Comparison of ENCODE assay signal across 8 cellular contexts in genomic region chr4:124631760-124632159, GRCh38.
DNase-seq lines count a peak whose midpoint lies in the region; TF ChIP-seq lines count a peak whose summit lies in the region.

No MANE protein-coding gene starts in this region.

- TF ChIP-seq CTCF in Loucy (conservative IDR thresholded peaks at IDR 0.05; ENCODE audit: low read length) (no peak; the same call in 1 of the 2 replicates), endodermal cell (conservative IDR thresholded peaks at IDR 0.05) (no peak)

- H3K4me3 ChIP-seq in Loucy (ENCODE audit: low read length, poor library complexity, severe bottlenecking) (no peak overlapping the region), endodermal cell (ENCODE audit: low read length) (no peak overlapping the region)

- no peak overlapping the region for H3K9ac ChIP-seq in Loucy (ENCODE audit: low read depth, low read length, poor library complexity, severe bottlenecking)
- H3K9ac ChIP-seq in endodermal cell (ENCODE audit: extremely low read depth, low read length, poor library complexity, severe bottlenecking), result no peak overlapping the region

- peak overlapping the region; percentile 55 for H3K4me2 ChIP-seq in Loucy (ENCODE audit: low read depth, low read length, poor library complexity, severe bottlenecking)

- H3K27ac ChIP-seq in endodermal cell (ENCODE audit: low read depth, low read length), result no peak overlapping the region

- H3K4me1 ChIP-seq in Loucy (ENCODE audit: insufficient read depth, low read length, poor library complexity, severe bottlenecking) (peaks cover 15% of the 10 kb centered on the region), endodermal cell (ENCODE audit: control insufficient read depth, insufficient read depth, low read length) (peaks cover 18% of the 10 kb centered on the region)

- H3K9me3 ChIP-seq in Loucy (ENCODE audit: insufficient read depth, low read depth, low read length) (no peaks in the 10 kb centered on the region), endodermal cell (ENCODE audit: control insufficient read depth, low read length) (no peaks in the 10 kb centered on the region)

- H3K27ac Mint-ChIP-seq in endodermal cell, result peak overlapping the region; percentile 11

- H3K36me3 ChIP-seq in Loucy (ENCODE audit: insufficient read depth, low read length) (no peaks in the 10 kb centered on the region), endodermal cell (ENCODE audit: control insufficient read depth, insufficient read depth, low read length) (no peaks in the 10 kb centered on the region)

- no peaks in the 10 kb centered on the region for H3K36me3 Mint-ChIP-seq in endodermal cell (ENCODE audit: low read depth)

- no peaks in the 10 kb centered on the region for H3K9me3 Mint-ChIP-seq in endodermal cell

- no peaks in the 10 kb centered on the region for H3K79me2 ChIP-seq in Loucy (ENCODE audit: insufficient read depth, low read length)

- H3K9me2 ChIP-seq in Loucy (replicated peaks; ENCODE audit: low read depth, low read length), result no peaks in the 10 kb centered on the region

- DNase-seq in ELF-1 (ENCODE audit: low read depth, low spot score) (peak; percentile 89), HCEC 1CT (peak; percentile 77), endodermal cell (no peak), renal cortical epithelial cell (ENCODE audit: low read depth) (peak; percentile 99), DMS153 (lab: John Stamatoyannopoulos, UW) (no peak), C1 segment of cervical spinal cord (lab: John Stamatoyannopoulos, UW) (no peak), cerebellum (ENCODE audit: low spot score) (no peak)

- WGBS in endodermal cell (ENCODE audit: insufficient coverage in 1 of 2, insufficient read length in 1 of 2), 2 experiments, result 63% methylated on average over 1 of the region's 1 CpG; no CpG with 5 or more reads in 1 of the 2 experiments

- no peaks in the 10 kb centered on the region for H3F3A ChIP-seq in Loucy (ENCODE audit: low read depth)

- peaks cover 43% of the 10 kb centered on the region for H3K4me1 Mint-ChIP-seq in endodermal cell

- no peaks in the 10 kb centered on the region for H3K27me3 ChIP-seq in Loucy (ENCODE audit: insufficient read depth, low read length, poor library complexity, severe bottlenecking)
- no peaks in the 10 kb centered on the region for H3K27me3 ChIP-seq in endodermal cell (ENCODE audit: control insufficient read depth, insufficient read depth, low read length, poor library complexity, severe bottlenecking)

- no peak overlapping the region for H2AFZ ChIP-seq in Loucy (ENCODE audit: low read length)

- H3K27me3 Mint-ChIP-seq in endodermal cell (ENCODE audit: insufficient read depth), result no peaks in the 10 kb centered on the region

- no peak overlapping the region for H3K4me3 Mint-ChIP-seq in endodermal cell

- H4K20me1 ChIP-seq in Loucy (ENCODE audit: insufficient read depth, low read length, poor library complexity, severe bottlenecking), result no peaks in the 10 kb centered on the region

Comparison
In these comparisons a context has a peak if more than half of its experiments do, and no peak if none do; other contexts are left out.
1. DNase-seq: peak in ELF-1 (single experiment), HCEC 1CT (single experiment) and renal cortical epithelial cell (single experiment); none in endodermal cell (single experiment), DMS153 (single experiment), C1 segment of cervical spinal cord (0 of 14) and cerebellum (single experiment).